In genomic region chr2:26492749-26493515, GRCh38 we compare ENCODE assay signal across 17 cellular contexts. TPM values are rescaled to one million over a fixed set of nuclear protein-coding genes. Genes with fewer than 3 reads are reported as not detected.
DNase-seq lines count a peak whose midpoint lies in the region; TF ChIP-seq lines count a peak whose summit lies in the region.
"Had no signal": no experiment of that assay in that cellular context is flagged by ENCODE, and none has a peak within 500 bp of the region (broad histone marks: within the 10 kb centered on the region; RNA-seq: fewer than 3 reads in every experiment).

No MANE protein-coding gene starts in this region.

- DNase-seq in GDM1 (lab: John Stamatoyannopoulos, UW): peak; percentile 33
- DNase-seq in Kasumi-1 (lab: John Stamatoyannopoulos, UW): peak; percentile 91 to 93
- peak; percentile 79 for DNase-seq in SKM-1 treated with dmso at 0.1 percent for 144 hours (lab: John Stamatoyannopoulos, UW; ENCODE audit: unreplicated experiment)
- no peak for DNase-seq in endothelial cell (ENCODE audit: low spot score)
- DNase-seq in SHP77 treated with DMSO at 0.1 percent for 48 hours (lab: John Stamatoyannopoulos, UW): no peak
- no peak for DNase-seq in anterior cingulate cortex (lab: John Stamatoyannopoulos, UW)
- DNase-seq in midbrain (lab: John Stamatoyannopoulos, UW): no peak
- no peak for DNase-seq in activated T-cell treated with anti-CD3 and anti-CD28 coated beads for 4 hours
- DNase-seq: activated CD8-positive, alpha-beta memory T cell treated with anti-CD3 and anti-CD28 coated beads for 24 hours; COR-L47; heart right ventricle; NCI-H146; NCI-H2171; NCI-H526; right cardiac atrium had no signal

- no peaks in the 10 kb centered on the region for H3K9me3 Mint-ChIP-seq in endothelial cell (ENCODE audit: unreplicated experiment)
- H3K9me3 Mint-ChIP-seq: stimulated activated memory B cell treated with anti-CD40 and anti-IgM and Interleukin-4, amounts not matched to agents 10 μg/mL and 1 μg/mL and 100 μg/mL, for 72 hours had no signal

- no peak overlapping the region for H3K4me3 Mint-ChIP-seq in endothelial cell (ENCODE audit: unreplicated experiment)
- H3K4me3 Mint-ChIP-seq: stimulated activated memory B cell treated with anti-CD40 and anti-IgM and Interleukin-4, amounts not matched to agents 10 μg/mL and 1 μg/mL and 100 μg/mL, for 72 hours had no signal

- peaks cover 22% of the 10 kb centered on the region for H3K4me1 Mint-ChIP-seq in endothelial cell (ENCODE audit: unreplicated experiment)
- H3K4me1 Mint-ChIP-seq: stimulated activated memory B cell treated with anti-CD40 and anti-IgM and Interleukin-4, amounts not matched to agents 10 μg/mL and 1 μg/mL and 100 μg/mL, for 72 hours had no signal

- no peaks in the 10 kb centered on the region for H3K36me3 Mint-ChIP-seq in endothelial cell (ENCODE audit: low read depth, unreplicated experiment)
- H3K36me3 Mint-ChIP-seq: stimulated activated memory B cell treated with anti-CD40 and anti-IgM and Interleukin-4, amounts not matched to agents 10 μg/mL and 1 μg/mL and 100 μg/mL, for 72 hours had no signal

- TF ChIP-seq CTCF in endothelial cell (IDR thresholded peaks at IDR 0.05; ENCODE audit: unreplicated experiment): no peak

- peaks cover 6% of the 10 kb centered on the region for H3K27me3 Mint-ChIP-seq in endothelial cell (ENCODE audit: unreplicated experiment)

- peak overlapping the region; percentile 8 for H3K27ac Mint-ChIP-seq in endothelial cell (ENCODE audit: unreplicated experiment)
- H3K27ac Mint-ChIP-seq: stimulated activated memory B cell treated with anti-CD40 and anti-IgM and Interleukin-4, amounts not matched to agents 10 μg/mL and 1 μg/mL and 100 μg/mL, for 72 hours had no signal

RNA-seq across cellular contexts. Expression of gene OTOF, which starts 15.0 kb away (rescaled TPM):
- 0.13 TPM for total RNA-seq in endothelial cell (ENCODE audit: unreplicated experiment)
- total RNA-seq: osteocyte had no signal

Comparison
In these comparisons a context has a peak if more than half of its experiments do, and no peak if none do; other contexts are left out.
1. DNase-seq: peak in GDM1 (single experiment), Kasumi-1 (2 of 2) and SKM-1 treated with dmso at 0.1 percent for 144 hours (single experiment); none in endothelial cell (single experiment), SHP77 treated with DMSO at 0.1 percent for 48 hours (single experiment), anterior cingulate cortex (0 of 58), midbrain (single experiment) and activated T-cell treated with anti-CD3 and anti-CD28 coated beads for 4 hours (single experiment).